Comparison of ENCODE assay signal across 8 cellular contexts in the genomic region with DNA sequence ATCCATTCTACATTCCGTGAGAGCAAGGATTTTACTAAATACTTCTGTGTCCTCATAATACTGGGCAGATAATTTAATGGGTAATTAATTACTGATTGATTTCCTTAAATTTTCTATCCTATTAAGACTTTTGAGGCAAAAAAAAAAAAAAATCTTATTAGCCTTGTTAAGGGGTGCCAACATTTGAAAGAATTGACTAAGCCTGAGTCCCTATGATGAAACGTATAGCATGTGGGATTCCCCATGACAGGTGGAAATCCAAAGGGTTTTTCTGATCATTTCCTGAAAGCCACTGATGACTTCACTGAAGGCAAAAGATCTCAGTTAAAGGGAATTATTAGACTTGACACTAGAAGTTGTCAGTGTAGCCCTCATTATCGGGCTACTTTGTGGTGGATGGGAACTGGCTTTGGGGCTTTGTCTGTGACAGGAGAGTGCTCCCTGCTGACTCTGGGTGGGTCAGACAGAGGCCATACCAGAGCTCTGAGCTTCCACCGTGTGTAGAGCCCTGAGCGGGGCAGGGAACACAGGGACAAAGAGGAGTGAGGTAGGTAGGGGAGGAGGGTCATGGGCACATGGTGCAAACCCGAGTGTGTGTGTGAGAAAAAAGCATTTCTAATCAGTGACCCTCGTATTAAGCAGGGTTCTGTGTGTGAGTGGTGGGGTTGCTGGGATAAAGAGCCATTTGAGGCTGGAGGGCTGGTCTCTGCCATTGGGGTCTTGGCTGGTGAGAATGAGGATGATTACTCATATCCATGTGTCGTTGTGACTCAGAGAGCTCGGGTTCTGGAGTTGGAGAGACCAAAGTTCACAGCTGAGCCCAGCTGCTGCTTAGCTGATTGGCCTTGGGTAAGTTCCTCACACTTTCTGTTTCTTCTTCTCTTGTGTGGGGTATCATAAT.
DNase-seq lines count a peak whose midpoint lies in the region; ATAC-seq lines count a peak whose summit lies in the region.

No MANE protein-coding gene starts in this region.

- H3K27me3 ChIP-seq in MG63 (no peaks in the 10 kb centered on the region), right cardiac atrium (ENCODE audit: control insufficient read depth, insufficient read depth) (no peaks in the 10 kb centered on the region), HAP-1 (ENCODE audit: low read depth) (no peaks in the 10 kb centered on the region)

- 60% methylated on average over 9 of the region's 9 CpGs for WGBS in right cardiac atrium

- no peak overlapping the region for H3K4me3 ChIP-seq in MG63
- H3K4me3 ChIP-seq in right cardiac atrium (ENCODE audit: low read length) = no peak overlapping the region
- H3K4me3 ChIP-seq in HAP-1 = no peak overlapping the region

- H3K9me3 ChIP-seq in MG63 (no peaks in the 10 kb centered on the region), right cardiac atrium (ENCODE audit: control insufficient read depth, low read length) (no peaks in the 10 kb centered on the region), HAP-1 (0 out of 2 replicates have a peak, but pooled peaks cover under 1% of the 10 kb centered on the region)

- no peak overlapping the region for H3K27ac ChIP-seq in right cardiac atrium (ENCODE audit: low read length)

- DNase-seq in MG63 (peak; percentile 66), right cardiac atrium (peak in 2 of 3 donors; percentile 53 to 63), ecto neural progenitor cell (ENCODE audit: low spot score) (no peak), HAP-1 (ENCODE audit: low spot score in 2 of 2) (no peak)
- no peak for DNase-seq in stimulated activated CD4-positive, alpha-beta T cell treated with anti-CD3 and anti-CD28 coated beads, Interleukin-12 subunit alpha, Interleukin-12 subunit beta, amount 100 ng/mL, for 4 hours
- DNase-seq in activated CD4-positive, alpha-beta T cell treated with anti-CD3 and anti-CD28 coated beads, Interleukin-2, amount 50 U/mL, for 48 hours = no peak

- peak; percentile 89 for ATAC-seq in GM18511 (IDR thresholded peaks at IDR 0.05; ENCODE audit: unreplicated experiment)
- ATAC-seq in GM21723 (IDR thresholded peaks at IDR 0.05; ENCODE audit: unreplicated experiment) = peak; percentile 92
- ATAC-seq in right cardiac atrium = peak; percentile 34 to 62

- intact Hi-C loops in right cardiac atrium (cut with DNase I) = no loop called here

- in situ Hi-C loops in HAP-1 (cut with MboI; ENCODE audit: low sequenced_read_pairs) = no loop called here

- H3K36me3 ChIP-seq in MG63 = no peaks in the 10 kb centered on the region
- H3K36me3 ChIP-seq in HAP-1 (replicated peaks) = no peaks in the 10 kb centered on the region

- H3K4me1 ChIP-seq in right cardiac atrium (ENCODE audit: control insufficient read depth, insufficient read depth, low read length) (no peaks in the 10 kb centered on the region), HAP-1 (peaks cover 4% of the 10 kb centered on the region; the same call in 1 of the 2 replicates)

Comparison
In these comparisons a context has a peak if more than half of its experiments do, and no peak if none do; other contexts are left out.
1. DNase-seq: peak in MG63 (single experiment) and right cardiac atrium (2 of 3); none in ecto neural progenitor cell (single experiment), HAP-1 (0 of 2), stimulated activated CD4-positive, alpha-beta T cell treated with anti-CD3 and anti-CD28 coated beads, Interleukin-12 subunit alpha, Interleukin-12 subunit beta, amount 100 ng/mL, for 4 hours (single experiment) and activated CD4-positive, alpha-beta T cell treated with anti-CD3 and anti-CD28 coated beads, Interleukin-2, amount 50 U/mL, for 48 hours (0 of 2).
2. Peak in every context shown above with its lines, with median percentiles within 50 percentile points of each other: ATAC-seq.